1 cellular context compared by ENCODE assay signal in genomic region chr20:25081065-25081729, GRCh38.
A peak's percentile ranks its signal among the peaks of the same experiment; 100 is the strongest.
TF ChIP-seq lines count a peak whose summit lies in the region.

No MANE protein-coding gene starts in this region.

TF ChIP-seq in HepG2, 621 proteins besides CTCF, POLR2A, EP300 and RAD21 (continued from another document and continues in another):
- TF ChIP-seq HMGA1 (CRISPR knock-in tag; conservative IDR thresholded peaks at IDR 0.05), result no peak
- TF ChIP-seq BRCA1 (CRISPR knock-in tag; IDR thresholded peaks at IDR 0.05), result no peak
- no peak for TF ChIP-seq ZNF44 (CRISPR knock-in tag; IDR thresholded peaks at IDR 0.05)
- TF ChIP-seq DBP (CRISPR knock-in tag; IDR thresholded peaks at IDR 0.05; ENCODE audit: not compliant biosample characterization), result no peak
- TF ChIP-seq ZNF761 (CRISPR knock-in tag; conservative IDR thresholded peaks at IDR 0.05), result no peak
- TF ChIP-seq ARNT (IDR thresholded peaks at IDR 0.05), result no peak
- TF ChIP-seq ZMYM3 (CRISPR knock-in tag; IDR thresholded peaks at IDR 0.05), result no peak
- no peak for TF ChIP-seq CREBL2 (CRISPR knock-in tag; IDR thresholded peaks at IDR 0.05; ENCODE audit: borderline replicate concordance)
- TF ChIP-seq TEAD3 (CRISPR knock-in tag; optimal IDR thresholded peaks at IDR 0.05; ENCODE audit: borderline replicate concordance), result no peak
- peak; percentile 54; the same call in 1 of the 2 replicates for TF ChIP-seq ZMAT3 (CRISPR knock-in tag; conservative IDR thresholded peaks at IDR 0.05)
- TF ChIP-seq ZBTB42 (CRISPR knock-in tag; IDR thresholded peaks at IDR 0.05), result 0 out of 2 replicates have a peak, but pooled peaks have one; percentile 26
- TF ChIP-seq HBP1 (CRISPR knock-in tag; IDR thresholded peaks at IDR 0.05; ENCODE audit: low read depth), result no peak
- no peak for TF ChIP-seq SKIL (CRISPR knock-in tag; IDR thresholded peaks at IDR 0.05; ENCODE audit: borderline replicate concordance)
- TF ChIP-seq PLRG1 (conservative IDR thresholded peaks at IDR 0.05), result no peak
- TF ChIP-seq ZNF614 (CRISPR knock-in tag; IDR thresholded peaks at IDR 0.05; ENCODE audit: borderline replicate concordance), result no peak
- TF ChIP-seq ZNF703 (CRISPR knock-in tag; IDR thresholded peaks at IDR 0.05; ENCODE audit: borderline replicate concordance), result no peak
- no peak for TF ChIP-seq SP140L (CRISPR knock-in tag; IDR thresholded peaks at IDR 0.05; ENCODE audit: borderline replicate concordance)
- TF ChIP-seq NR2F1 (CRISPR knock-in tag; IDR thresholded peaks at IDR 0.05), result no peak
- no peak for TF ChIP-seq ZNF510 (CRISPR knock-in tag; IDR thresholded peaks at IDR 0.05; ENCODE audit: low read depth)
- TF ChIP-seq TEAD2 (CRISPR knock-in tag; IDR thresholded peaks at IDR 0.05), result no peak
- no peak; the same call in 1 of the 2 replicates for TF ChIP-seq MED13 (CRISPR knock-in tag; IDR thresholded peaks at IDR 0.05)
- TF ChIP-seq SAP130 (CRISPR knock-in tag; IDR thresholded peaks at IDR 0.05; ENCODE audit: low read depth), result peak; percentile 49
- TF ChIP-seq MAF1 (CRISPR knock-in tag; IDR thresholded peaks at IDR 0.05; ENCODE audit: borderline replicate concordance), result no peak
- TF ChIP-seq NFE2L1 (CRISPR knock-in tag; IDR thresholded peaks at IDR 0.05; ENCODE audit: borderline replicate concordance), result no peak
- TF ChIP-seq ZFYVE20 (CRISPR knock-in tag; IDR thresholded peaks at IDR 0.05; ENCODE audit: borderline replicate concordance, low read depth), result no peak
- no peak for TF ChIP-seq HOXA3 (CRISPR knock-in tag; IDR thresholded peaks at IDR 0.05)
- no peak for TF ChIP-seq ZNF335 (CRISPR knock-in tag; IDR thresholded peaks at IDR 0.05)
- TF ChIP-seq RCOR2 (CRISPR knock-in tag; IDR thresholded peaks at IDR 0.05), result no peak
- no peak for TF ChIP-seq RFX3 (CRISPR knock-in tag; IDR thresholded peaks at IDR 0.05)
- TF ChIP-seq FLYWCH1 (CRISPR knock-in tag; IDR thresholded peaks at IDR 0.05), result no peak
- TF ChIP-seq ZNF460 (CRISPR knock-in tag; IDR thresholded peaks at IDR 0.05; ENCODE audit: borderline replicate concordance), result no peak
- TF ChIP-seq ZIK1 (CRISPR knock-in tag; IDR thresholded peaks at IDR 0.05; ENCODE audit: borderline replicate concordance, low read depth), result no peak
- no peak for TF ChIP-seq JARID2 (CRISPR knock-in tag; IDR thresholded peaks at IDR 0.05; ENCODE audit: insufficient replicate concordance)
- no peak for TF ChIP-seq ZC3H13 (CRISPR knock-in tag; IDR thresholded peaks at IDR 0.05)
- no peak for TF ChIP-seq ZNF737 (CRISPR knock-in tag; IDR thresholded peaks at IDR 0.05; ENCODE audit: borderline replicate concordance)
- no peak for TF ChIP-seq XBP1 (CRISPR knock-in tag; IDR thresholded peaks at IDR 0.05)
- TF ChIP-seq ZNF572 (CRISPR knock-in tag; IDR thresholded peaks at IDR 0.05), result peak; percentile 73; the same call in 1 of the 2 replicates
- TF ChIP-seq HNF4G (IDR thresholded peaks at IDR 0.05; ENCODE audit: borderline replicate concordance, low read depth, low read length), result no peak
- TF ChIP-seq HNF4G (CRISPR knock-in tag; IDR thresholded peaks at IDR 0.05; ENCODE audit: borderline replicate concordance, low read depth), result no peak
- TF ChIP-seq HNRNPH1 (optimal IDR thresholded peaks at IDR 0.05; ENCODE audit: low read depth, low read length), result no peak
- no peak for TF ChIP-seq ZHX2 (IDR thresholded peaks at IDR 0.05; ENCODE audit: low read depth)
- no peak for TF ChIP-seq ZHX2 (CRISPR knock-in tag; IDR thresholded peaks at IDR 0.05; ENCODE audit: borderline replicate concordance)
- TF ChIP-seq GATAD2A (CRISPR knock-in tag; IDR thresholded peaks at IDR 0.05), result no peak
- no peak for TF ChIP-seq POLR2AphosphoS2 (IDR thresholded peaks at IDR 0.05; ENCODE audit: low read depth, low read length)
- TF ChIP-seq MAX (IDR thresholded peaks at IDR 0.05), result no peak
- TF ChIP-seq ZNF142 (CRISPR knock-in tag; IDR thresholded peaks at IDR 0.05), result no peak
- no peak for TF ChIP-seq THAP11 (CRISPR knock-in tag; IDR thresholded peaks at IDR 0.05)
- TF ChIP-seq ZNF280B (CRISPR knock-in tag; IDR thresholded peaks at IDR 0.05; ENCODE audit: borderline replicate concordance), result no peak
- TF ChIP-seq GFI1 (CRISPR knock-in tag; IDR thresholded peaks at IDR 0.05; ENCODE audit: borderline replicate concordance), result no peak
- peak; percentile 96 for TF ChIP-seq EHMT2 (IDR thresholded peaks at IDR 0.05; ENCODE audit: borderline replicate concordance, low read depth, low read length)
- no peak for TF ChIP-seq ZNF143 (CRISPR knock-in tag; IDR thresholded peaks at IDR 0.05)
